Comparison of ENCODE assay signal across 19 cellular contexts in the genomic region with DNA sequence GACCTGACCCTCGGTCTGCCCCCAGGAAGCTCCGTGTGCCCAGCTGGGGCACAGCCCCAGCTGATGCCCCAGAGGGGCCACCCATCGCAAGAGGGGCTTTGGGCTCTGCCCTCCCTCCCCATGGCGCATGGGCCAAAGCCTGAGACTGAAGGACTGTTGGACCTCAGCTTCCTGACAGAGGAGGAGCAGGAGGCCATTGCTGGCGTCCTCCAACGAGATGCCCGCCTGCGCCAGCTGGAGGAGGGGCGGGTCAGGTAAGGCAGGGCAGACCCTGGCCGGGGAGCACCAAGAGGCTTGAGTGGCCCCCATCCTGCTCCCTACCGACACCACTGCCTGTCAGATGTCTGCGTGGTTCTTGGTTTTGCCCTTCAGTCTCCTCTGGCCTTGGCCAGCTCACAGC. TPM values are rescaled to one million over a fixed set of nuclear protein-coding genes. Genes with fewer than 3 reads are reported as not detected.
DNase-seq lines count a peak whose midpoint lies in the region; ATAC-seq and TF ChIP-seq lines count a peak whose summit lies in the region.
"Had no signal": no experiment of that assay in that cellular context is flagged by ENCODE, and none has a peak within 500 bp of the region (broad histone marks: within the 10 kb centered on the region; RNA-seq: fewer than 3 reads in every experiment).

No MANE protein-coding gene starts in this region.

- DNase-seq in activated CD4-positive, alpha-beta T cell treated with anti-CD3 and anti-CD28 coated beads, Interleukin-2, amount 10 ng/mL, durations not matched to agents 7 days and 5 days = no peak
- DNase-seq in activated CD4-positive, alpha-beta T cell treated with anti-CD3 and anti-CD28 coated beads for 4 hours = no peak
- DNase-seq in activated B cell treated with CpG ODN at 0.5 μM for 24 hours = no peak
- no peak for DNase-seq in naive thymus-derived CD4-positive, alpha-beta T cell
- no peak for DNase-seq in activated T-helper 2 cell treated with anti-CD3 and anti-CD28 coated beads, Interferon-gamma antibody, Interleukin-2, Interleukin-4, amounts not matched to agents 10 μg/mL and 5 μg/mL and 100 μg/mL, durations not matched to agents 14 hours and 24 hours and 36 hours (ENCODE audit: low spot score)
- DNase-seq: DMS53, NCI-H1417, NCI-H187 treated with DMSO at 0.1 percent for 48 hours, NCI-H526 treated with DMSO at 0.1 percent for 48 hours, SHP77 treated with DMSO at 0.1 percent for 48 hours had no signal

- no peaks in the 10 kb centered on the region for H3K9me3 Mint-ChIP-seq in activated CD4-positive, alpha-beta T cell treated with anti-CD3 and anti-CD28 coated beads, Interleukin-2, amount 10 ng/mL, durations not matched to agents 7 days and 5 days
- no peaks in the 10 kb centered on the region for H3K9me3 Mint-ChIP-seq in activated B cell treated with CpG ODN at 0.5 μM for 24 hours
- peaks cover 0 to under 1% (median 0%) of the 10 kb centered on the region in 11 donors for H3K9me3 Mint-ChIP-seq in naive thymus-derived CD4-positive, alpha-beta T cell
- H3K9me3 Mint-ChIP-seq in activated T-helper 2 cell treated with anti-CD3 and anti-CD28 coated beads, Interferon-gamma antibody, Interleukin-2, Interleukin-4, amounts not matched to agents 10 μg/mL and 5 μg/mL and 100 μg/mL, durations not matched to agents 14 hours and 24 hours and 36 hours = no peaks in the 10 kb centered on the region
- H3K9me3 Mint-ChIP-seq: IgD-negative memory B cell had no signal

- peak overlapping the region in 7 of 11 experiments; percentile 30 to 97 (median 47); a peak in 13 of 22 replicates for H3K27ac ChIP-seq in BLaER1 treated with 17β-estradiol and CSF1 and Interleukin-3, amounts not matched to agents 10 nM and 100 nM
- peak overlapping the region; percentile 1 for H3K27ac ChIP-seq in naive thymus-derived CD4-positive, alpha-beta T cell (ENCODE audit: low read depth, low read length)
- H3K27ac ChIP-seq: C4-2B, HL-60 had no signal

- H3K27me3 Mint-ChIP-seq in activated CD4-positive, alpha-beta T cell treated with anti-CD3 and anti-CD28 coated beads, Interleukin-2, amount 10 ng/mL, durations not matched to agents 7 days and 5 days = no peaks in the 10 kb centered on the region
- H3K27me3 Mint-ChIP-seq in activated B cell treated with CpG ODN at 0.5 μM for 24 hours = no peaks in the 10 kb centered on the region
- no peaks in the 10 kb centered on the region for H3K27me3 Mint-ChIP-seq in naive thymus-derived CD4-positive, alpha-beta T cell
- no peaks in the 10 kb centered on the region for H3K27me3 Mint-ChIP-seq in activated T-helper 2 cell treated with anti-CD3 and anti-CD28 coated beads, Interferon-gamma antibody, Interleukin-2, Interleukin-4, amounts not matched to agents 10 μg/mL and 5 μg/mL and 100 μg/mL, durations not matched to agents 14 hours and 24 hours and 36 hours (ENCODE audit: low read depth)
- H3K27me3 Mint-ChIP-seq: IgD-negative memory B cell had no signal

- no peak overlapping the region for H3K27ac Mint-ChIP-seq in activated CD4-positive, alpha-beta T cell treated with anti-CD3 and anti-CD28 coated beads, Interleukin-2, amount 10 ng/mL, durations not matched to agents 7 days and 5 days
- peak overlapping the region; percentile 46 for H3K27ac Mint-ChIP-seq in activated B cell treated with CpG ODN at 0.5 μM for 24 hours
- H3K27ac Mint-ChIP-seq in naive thymus-derived CD4-positive, alpha-beta T cell = peak overlapping the region in 3 of 9 donors; percentile 72 to 85 (median 76)
- H3K27ac Mint-ChIP-seq in activated T-helper 2 cell treated with anti-CD3 and anti-CD28 coated beads, Interferon-gamma antibody, Interleukin-2, Interleukin-4, amounts not matched to agents 10 μg/mL and 5 μg/mL and 100 μg/mL, durations not matched to agents 14 hours and 24 hours and 36 hours = no peak overlapping the region

- intact Hi-C loops in activated B cell treated with CpG ODN at 0.5 μM for 24 hours (cut with micrococcal nuclease) = loop anchor here (10.0 kb wide), 1 partner anchor 650 kb away; a partner anchor contains a TSS
- intact Hi-C loops in naive thymus-derived CD4-positive, alpha-beta T cell (cut with micrococcal nuclease) = no loop called here
- intact Hi-C loops in activated T-helper 2 cell treated with anti-CD3 and anti-CD28 coated beads, Interferon-gamma antibody, Interleukin-2, Interleukin-4, amounts not matched to agents 10 μg/mL and 5 μg/mL and 100 μg/mL, durations not matched to agents 14 hours and 24 hours and 36 hours (cut with micrococcal nuclease) = no loop called here

- peaks cover 0 to 14% (median 0%) of the 10 kb centered on the region in 11 experiments; a peak in 5 of 22 replicates for H4K20me1 ChIP-seq in BLaER1 treated with 17β-estradiol and CSF1 and Interleukin-3, amounts not matched to agents 10 nM and 100 nM

- POLR2A ChIA-PET in activated CD4-positive, alpha-beta T cell treated with anti-CD3 and anti-CD28 coated beads, Interleukin-2, amount 10 ng/mL, durations not matched to agents 7 days and 5 days (lab: Charles Lee) = no interaction called here
- POLR2A ChIA-PET in activated B cell treated with CpG ODN at 0.5 μM for 24 hours (lab: Charles Lee) = interaction anchor here (0.6 to 4.7 kb wide), 9 partner anchors 10 to 485 kb away, joined by 3 to 75 read pairs (median 4); a partner anchor contains a TSS
- POLR2A ChIA-PET in naive thymus-derived CD4-positive, alpha-beta T cell (lab: Charles Lee) = interaction anchor here (0.6 to 7.2 kb wide), 4 partner anchors 10 to 210 kb away, joined by 3 to 111 read pairs (median 17); a partner anchor contains a TSS

- H3K36me3 ChIP-seq in BLaER1 treated with 17β-estradiol and CSF1 and Interleukin-3, amounts not matched to agents 10 nM and 100 nM = peaks cover 0 to 53% (median 39%) of the 10 kb centered on the region in 11 experiments; a peak in 20 of 22 replicates
- H3K36me3 ChIP-seq in naive thymus-derived CD4-positive, alpha-beta T cell (ENCODE audit: control insufficient read depth in 2 of 3, insufficient read depth in 3 of 3, low read length in 3 of 3) = peaks cover 0 to 36% (median 4%) of the 10 kb centered on the region in 3 experiments
- H3K36me3 ChIP-seq: HAP-1 had no signal

- H3K4me1 Mint-ChIP-seq in activated CD4-positive, alpha-beta T cell treated with anti-CD3 and anti-CD28 coated beads, Interleukin-2, amount 10 ng/mL, durations not matched to agents 7 days and 5 days = peaks cover 42% of the 10 kb centered on the region
- H3K4me1 Mint-ChIP-seq in activated B cell treated with CpG ODN at 0.5 μM for 24 hours = peaks cover 56% of the 10 kb centered on the region
- peaks cover 5 to 54% (median 50%) of the 10 kb centered on the region in 7 donors for H3K4me1 Mint-ChIP-seq in naive thymus-derived CD4-positive, alpha-beta T cell
- H3K4me1 Mint-ChIP-seq in activated T-helper 2 cell treated with anti-CD3 and anti-CD28 coated beads, Interferon-gamma antibody, Interleukin-2, Interleukin-4, amounts not matched to agents 10 μg/mL and 5 μg/mL and 100 μg/mL, durations not matched to agents 14 hours and 24 hours and 36 hours (ENCODE audit: low read depth) = peaks cover 44% of the 10 kb centered on the region

- H3K4me3 Mint-ChIP-seq in activated CD4-positive, alpha-beta T cell treated with anti-CD3 and anti-CD28 coated beads, Interleukin-2, amount 10 ng/mL, durations not matched to agents 7 days and 5 days = peak overlapping the region; percentile 61
- no peak overlapping the region for H3K4me3 Mint-ChIP-seq in activated B cell treated with CpG ODN at 0.5 μM for 24 hours
- H3K4me3 Mint-ChIP-seq in naive thymus-derived CD4-positive, alpha-beta T cell = peak overlapping the region in 7 of 10 donors; percentile 35 to 85 (median 78)
- H3K4me3 Mint-ChIP-seq in activated T-helper 2 cell treated with anti-CD3 and anti-CD28 coated beads, Interferon-gamma antibody, Interleukin-2, Interleukin-4, amounts not matched to agents 10 μg/mL and 5 μg/mL and 100 μg/mL, durations not matched to agents 14 hours and 24 hours and 36 hours (ENCODE audit: low read depth) = no peak overlapping the region

- H3K27me3 ChIP-seq in BLaER1 treated with 17β-estradiol and CSF1 and Interleukin-3, amounts not matched to agents 10 nM and 100 nM = no peaks in the 10 kb centered on the region
- no peaks in the 10 kb centered on the region for H3K27me3 ChIP-seq in naive thymus-derived CD4-positive, alpha-beta T cell (ENCODE audit: control insufficient read depth in 2 of 2, insufficient read depth in 2 of 2, low read length in 2 of 2)

- H3K36me3 Mint-ChIP-seq in activated CD4-positive, alpha-beta T cell treated with anti-CD3 and anti-CD28 coated beads, Interleukin-2, amount 10 ng/mL, durations not matched to agents 7 days and 5 days (ENCODE audit: low read depth) = peaks cover 22% of the 10 kb centered on the region
- peaks cover 26% of the 10 kb centered on the region for H3K36me3 Mint-ChIP-seq in activated B cell treated with CpG ODN at 0.5 μM for 24 hours (ENCODE audit: low read depth)
- H3K36me3 Mint-ChIP-seq in naive thymus-derived CD4-positive, alpha-beta T cell = peaks cover 4 to 29% (median 9%) of the 10 kb centered on the region in 5 donors
- peaks cover 18% of the 10 kb centered on the region for H3K36me3 Mint-ChIP-seq in activated T-helper 2 cell treated with anti-CD3 and anti-CD28 coated beads, Interferon-gamma antibody, Interleukin-2, Interleukin-4, amounts not matched to agents 10 μg/mL and 5 μg/mL and 100 μg/mL, durations not matched to agents 14 hours and 24 hours and 36 hours (ENCODE audit: low read depth)
- H3K36me3 Mint-ChIP-seq: IgD-negative memory B cell had no signal

- CTCF ChIA-PET in activated CD4-positive, alpha-beta T cell treated with anti-CD3 and anti-CD28 coated beads, Interleukin-2, amount 10 ng/mL, durations not matched to agents 7 days and 5 days (lab: Charles Lee) = interaction anchor here (0.5 to 9.0 kb wide), 8 partner anchors 11 to 884 kb away, joined by 3 to 68 read pairs (median 4); a partner anchor contains a TSS
- CTCF ChIA-PET in activated B cell treated with CpG ODN at 0.5 μM for 24 hours (lab: Charles Lee) = interaction anchor here (1.0 to 1.6 kb wide), 5 partner anchors 12 to 50 kb away, joined by 3 to 6 read pairs (median 4); a partner anchor contains a TSS
- CTCF ChIA-PET in naive thymus-derived CD4-positive, alpha-beta T cell (lab: Charles Lee) = interaction anchor here (0.6 to 3.3 kb wide), 6 partner anchors 9 to 1497 kb away, joined by 3 to 21 read pairs (median 4); no protein-coding TSS in a partner anchor

- H3K9ac ChIP-seq in BLaER1 treated with 17β-estradiol and CSF1 and Interleukin-3, amounts not matched to agents 10 nM and 100 nM = peak overlapping the region in 4 of 11 experiments; percentile 12 to 31 (median 24); a peak in 1 of 22 replicates

- no peak overlapping the region for H3K4me3 ChIP-seq in BLaER1 treated with 17β-estradiol and CSF1 and Interleukin-3, amounts not matched to agents 10 nM and 100 nM
- no peak overlapping the region for H3K4me3 ChIP-seq in naive thymus-derived CD4-positive, alpha-beta T cell (ENCODE audit: low read length)
- H3K4me3 ChIP-seq: HAP-1 had no signal

- ATAC-seq in activated B cell treated with CpG ODN at 0.5 μM for 24 hours (ENCODE audit: low read depth) = no peak
- ATAC-seq in naive thymus-derived CD4-positive, alpha-beta T cell = no peak
- ATAC-seq in GM21526 (IDR thresholded peaks at IDR 0.05; ENCODE audit: low FRiP score, unreplicated experiment) = no peak
- ATAC-seq in GM18520 (IDR thresholded peaks at IDR 0.05; ENCODE audit: unreplicated experiment) = no peak

- no peak for TF ChIP-seq CTCF in activated B cell treated with CpG ODN at 0.5 μM for 24 hours (IDR thresholded peaks at IDR 0.05)

- peaks cover 47 to 87% (median 70%) of the 10 kb centered on the region in 10 experiments for H3K4me1 ChIP-seq in BLaER1 treated with 17β-estradiol and CSF1 and Interleukin-3, amounts not matched to agents 10 nM and 100 nM
- peaks cover 11 to 27% of the 10 kb centered on the region in 2 donors for H3K4me1 ChIP-seq in naive thymus-derived CD4-positive, alpha-beta T cell (ENCODE audit: control insufficient read depth in 2 of 2, insufficient read depth in 2 of 2, low read length in 2 of 2)
- H3K4me1 ChIP-seq: HAP-1 had no signal

- peak overlapping the region; percentile 7 to 100 (median 94); a peak in 18 of 22 replicates for H3K4me2 ChIP-seq in BLaER1 treated with 17β-estradiol and CSF1 and Interleukin-3, amounts not matched to agents 10 nM and 100 nM

- no peaks in the 10 kb centered on the region for H3K9me3 ChIP-seq in BLaER1 treated with 17β-estradiol and CSF1 and Interleukin-3, amounts not matched to agents 10 nM and 100 nM (replicated peaks in 1 of 11)
- no peaks in the 10 kb centered on the region for H3K9me3 ChIP-seq in naive thymus-derived CD4-positive, alpha-beta T cell (ENCODE audit: control insufficient read depth in 2 of 3, low read length in 3 of 3)
- H3K9me3 ChIP-seq: HAP-1 had no signal

RNA-seq across cellular contexts. Expression of a gene that starts 3.5 kb away (rescaled TPM):
- 100 to 1,000 TPM in 1 of 2 experiments, 10 to 100 TPM in 1; 83.5 to 106 TPM for total RNA-seq in activated CD4-positive, alpha-beta T cell treated with anti-CD3 and anti-CD28 coated beads, Interleukin-2, amount 10 ng/mL, durations not matched to agents 7 days and 5 days
- 76.0 and 81.9 TPM in 2 replicates for total RNA-seq in activated B cell treated with CpG ODN at 0.5 μM for 24 hours
- 100 to 1,000 TPM; 107 to 172 (median 136) TPM for total RNA-seq in naive thymus-derived CD4-positive, alpha-beta T cell
- 100 to 1,000 TPM in 1 of 2 donors, 10 to 100 TPM in 1; 93.0 to 105 TPM for polyA plus RNA-seq in naive thymus-derived CD4-positive, alpha-beta T cell
- total RNA-seq in activated T-helper 2 cell treated with anti-CD3 and anti-CD28 coated beads, Interferon-gamma antibody, Interleukin-2, Interleukin-4, amounts not matched to agents 10 μg/mL and 5 μg/mL and 100 μg/mL, durations not matched to agents 14 hours and 24 hours and 36 hours = 20.0 and 25.7 TPM in 2 replicates

RNA-seq across cellular contexts. Expression of a gene that starts 21.5 kb away (rescaled TPM):
- 1 to 10 TPM; 6.4 to 7.6 TPM for total RNA-seq in activated CD4-positive, alpha-beta T cell treated with anti-CD3 and anti-CD28 coated beads, Interleukin-2, amount 10 ng/mL, durations not matched to agents 7 days and 5 days
- total RNA-seq in activated B cell treated with CpG ODN at 0.5 μM for 24 hours = 4.6 and 7.4 TPM in 2 replicates
- total RNA-seq in naive thymus-derived CD4-positive, alpha-beta T cell = 10 to 100 TPM; 13.0 to 17.0 (median 15.2) TPM
- 1 to 10 TPM; 5.9 to 6.6 TPM for polyA plus RNA-seq in naive thymus-derived CD4-positive, alpha-beta T cell
- 15.8 and 22.0 TPM in 2 replicates for total RNA-seq in activated T-helper 2 cell treated with anti-CD3 and anti-CD28 coated beads, Interferon-gamma antibody, Interleukin-2, Interleukin-4, amounts not matched to agents 10 μg/mL and 5 μg/mL and 100 μg/mL, durations not matched to agents 14 hours and 24 hours and 36 hours

RNA-seq across cellular contexts. Expression of a gene that starts 23.3 kb away (rescaled TPM):
- 10 to 100 TPM; 38.4 to 40.2 TPM for total RNA-seq in activated CD4-positive, alpha-beta T cell treated with anti-CD3 and anti-CD28 coated beads, Interleukin-2, amount 10 ng/mL, durations not matched to agents 7 days and 5 days
- total RNA-seq in activated B cell treated with CpG ODN at 0.5 μM for 24 hours = 39.3 and 43.0 TPM in 2 replicates
- 10 to 100 TPM; 23.7 to 44.0 (median 41.9) TPM for total RNA-seq in naive thymus-derived CD4-positive, alpha-beta T cell
- polyA plus RNA-seq in naive thymus-derived CD4-positive, alpha-beta T cell = 10 to 100 TPM; 58.5 to 66.1 TPM
- 32.1 and 35.7 TPM in 2 replicates for total RNA-seq in activated T-helper 2 cell treated with anti-CD3 and anti-CD28 coated beads, Interferon-gamma antibody, Interleukin-2, Interleukin-4, amounts not matched to agents 10 μg/mL and 5 μg/mL and 100 μg/mL, durations not matched to agents 14 hours and 24 hours and 36 hours

RNA-seq across cellular contexts. Expression of a gene that starts 29.4 kb away (rescaled TPM):
- not detected for total RNA-seq in activated CD4-positive, alpha-beta T cell treated with anti-CD3 and anti-CD28 coated beads, Interleukin-2, amount 10 ng/mL, durations not matched to agents 7 days and 5 days
- not detected in 2 replicates for total RNA-seq in activated B cell treated with CpG ODN at 0.5 μM for 24 hours
- total RNA-seq in naive thymus-derived CD4-positive, alpha-beta T cell = not detected
- not detected for polyA plus RNA-seq in naive thymus-derived CD4-positive, alpha-beta T cell
- not detected in 2 replicates for total RNA-seq in activated T-helper 2 cell treated with anti-CD3 and anti-CD28 coated beads, Interferon-gamma antibody, Interleukin-2, Interleukin-4, amounts not matched to agents 10 μg/mL and 5 μg/mL and 100 μg/mL, durations not matched to agents 14 hours and 24 hours and 36 hours
- total RNA-seq: A172, LHCN-M2 had no signal
- polyA plus RNA-seq: IgD-negative memory B cell had no signal

RNA-seq across cellular contexts. Expression of a gene that starts 37.9 kb away (rescaled TPM):
- total RNA-seq in activated CD4-positive, alpha-beta T cell treated with anti-CD3 and anti-CD28 coated beads, Interleukin-2, amount 10 ng/mL, durations not matched to agents 7 days and 5 days = not detected
- 0.16 TPM in 1 of 2 replicates, not detected in the other for total RNA-seq in activated B cell treated with CpG ODN at 0.5 μM for 24 hours
- under 1 TPM in 1 of 5 experiments, not detected in 4; 0.24 TPM for total RNA-seq in naive thymus-derived CD4-positive, alpha-beta T cell
- polyA plus RNA-seq in naive thymus-derived CD4-positive, alpha-beta T cell = not detected
- not detected in 2 replicates for total RNA-seq in activated T-helper 2 cell treated with anti-CD3 and anti-CD28 coated beads, Interferon-gamma antibody, Interleukin-2, Interleukin-4, amounts not matched to agents 10 μg/mL and 5 μg/mL and 100 μg/mL, durations not matched to agents 14 hours and 24 hours and 36 hours
- total RNA-seq: A172, LHCN-M2 had no signal
- polyA plus RNA-seq: IgD-negative memory B cell had no signal

Comparison
In these comparisons a context has a peak if more than half of its experiments do, and no peak if none do; other contexts are left out.
1. H3K4me3 Mint-ChIP-seq: peak in activated CD4-positive, alpha-beta T cell treated with anti-CD3 and anti-CD28 coated beads, Interleukin-2, amount 10 ng/mL, durations not matched to agents 7 days and 5 days (single experiment) and naive thymus-derived CD4-positive, alpha-beta T cell (7 of 10); none in activated B cell treated with CpG ODN at 0.5 μM for 24 hours (single experiment) and activated T-helper 2 cell treated with anti-CD3 and anti-CD28 coated beads, Interferon-gamma antibody, Interleukin-2, Interleukin-4, amounts not matched to agents 10 μg/mL and 5 μg/mL and 100 μg/mL, durations not matched to agents 14 hours and 24 hours and 36 hours (single experiment).